Comparison of ENCODE assay signal across 8 cellular contexts in the genomic region with DNA sequence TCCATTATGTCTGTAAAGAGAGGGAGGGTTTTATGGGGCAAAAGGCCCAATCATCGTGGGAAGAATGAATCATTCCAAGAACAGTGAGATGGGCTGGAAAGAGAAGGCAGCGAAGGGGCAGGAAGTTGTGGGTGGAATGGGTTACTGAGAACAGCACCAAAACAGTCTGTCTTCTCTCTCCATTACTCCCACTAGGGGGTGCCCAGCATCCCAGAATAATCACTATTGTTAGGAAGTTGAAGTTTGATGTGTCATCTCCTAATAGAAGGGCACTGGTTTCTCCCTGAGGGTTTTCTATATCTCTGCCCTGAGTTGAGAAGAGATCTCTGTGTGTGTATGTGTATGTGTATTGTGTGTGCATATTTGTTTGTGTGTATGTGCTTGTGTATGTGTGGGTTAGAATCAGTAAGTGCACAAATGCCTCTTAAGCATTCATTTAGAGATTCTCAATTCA.
A peak's percentile ranks its signal among the peaks of the same experiment; 100 is the strongest.
DNase-seq lines count a peak whose midpoint lies in the region; ATAC-seq and TF ChIP-seq lines count a peak whose summit lies in the region.

No MANE protein-coding gene starts in this region.

- H3K9me3 ChIP-seq in SJSA1 (replicated peaks) (no peaks in the 10 kb centered on the region), body of pancreas (no peaks in the 10 kb centered on the region)

- 15 to 25% methylated on average over 2 of the region's 2 CpGs for WGBS in body of pancreas, 2 donors

- H3K4me1 ChIP-seq in SJSA1 (replicated peaks) (peaks cover 38% of the 10 kb centered on the region), body of pancreas (peaks cover 59% of the 10 kb centered on the region)

- H3K4me3 ChIP-seq in SJSA1 (no peak overlapping the region), body of pancreas (no peak overlapping the region)

- H3K36me3 ChIP-seq in SJSA1: no peaks in the 10 kb centered on the region
- H3K36me3 ChIP-seq in body of pancreas (replicated peaks in 1 of 2; ENCODE audit: insufficient read depth in 1 of 2, low read depth in 2 of 2): no peaks in the 10 kb centered on the region

- peak overlapping the region; percentile 72 for H3K27ac ChIP-seq in SJSA1
- H3K27ac ChIP-seq in body of pancreas: peak overlapping the region in 1 of 4 donors; percentile 47

- intact Hi-C loops in body of pancreas (cut with DNase I): no loop called here

- no peaks in the 10 kb centered on the region for H3K27me3 ChIP-seq in SJSA1 (replicated peaks)
- H3K27me3 ChIP-seq in body of pancreas: no peaks in the 10 kb centered on the region

- DNase-seq in ELR (ENCODE audit: low read depth): peak; percentile 98
- DNase-seq in SJSA1 (ENCODE audit: low read depth in 1 of 2, low spot score in 2 of 2): peak; percentile 93 to 96
- DNase-seq in body of pancreas: peak; percentile 44 to 76 (median 60)
- DNase-seq in kidney tubule cell (ENCODE audit: low spot score): peak; percentile 96
- DNase-seq in stimulated activated CD4-positive, alpha-beta T cell treated with anti-CD3 and anti-CD28 coated beads, Interleukin-4, amount 100 ng/mL, for 4 hours: peak; percentile 49 to 71
- DNase-seq in OCI-M2 (lab: John Stamatoyannopoulos, UW; ENCODE audit: unreplicated experiment): no peak

- peak; percentile 6 to 69 (median 54) for TF ChIP-seq CTCF in body of pancreas (IDR thresholded peaks at IDR 0.05)

- ATAC-seq in GM19468 (IDR thresholded peaks at IDR 0.05; ENCODE audit: extremely low read depth, unreplicated experiment) (peak; percentile 64), HG03565 (IDR thresholded peaks at IDR 0.05; ENCODE audit: unreplicated experiment) (peak; percentile 87), body of pancreas (peak; percentile 67)

- TF ChIP-seq POLR2A in body of pancreas (IDR thresholded peaks at IDR 0.05): no peak
